Comparison of ENCODE assay signal across 18 cellular contexts in genomic region chr9:110105107-110105506, GRCh38.
DNase-seq lines count a peak whose midpoint lies in the region; ATAC-seq and TF ChIP-seq lines count a peak whose summit lies in the region.
"Had no signal": no experiment of that assay in that cellular context is flagged by ENCODE, and none has a peak within 500 bp of the region (broad histone marks: within the 10 kb centered on the region; RNA-seq: fewer than 3 reads in every experiment).

No MANE protein-coding gene starts in this region.

- H3K4me3 ChIP-seq in BJ (ENCODE audit: low read depth, low read length), result no peak overlapping the region
- no peak overlapping the region for H3K4me3 ChIP-seq in RWPE2 (ENCODE audit: severe bottlenecking)
- no peak overlapping the region for H3K4me3 ChIP-seq in osteoblast (ENCODE audit: insufficient read depth, low read length)
- H3K4me3 ChIP-seq: pancreas, spleen, stomach had no signal

- H3K4me2 ChIP-seq in osteoblast (ENCODE audit: insufficient read depth, low read length), result peak overlapping the region; percentile 29

- H4K20me1 ChIP-seq in osteoblast (ENCODE audit: insufficient read depth, low read length), result peaks cover 52% of the 10 kb centered on the region

- H3K27me3 ChIP-seq in BJ (ENCODE audit: control insufficient read depth, insufficient read depth, low read length) (no peaks in the 10 kb centered on the region), RWPE2 (ENCODE audit: insufficient read depth, poor library complexity, severe bottlenecking) (no peaks in the 10 kb centered on the region), osteoblast (ENCODE audit: insufficient read depth, low read length) (no peaks in the 10 kb centered on the region)
- H3K27me3 ChIP-seq: pancreas, spleen, stomach had no signal

- H3K27ac ChIP-seq in RWPE2 (ENCODE audit: poor library complexity, severe bottlenecking) (peak overlapping the region; percentile 39), osteoblast (ENCODE audit: low read depth, low read length) (peak overlapping the region; percentile 88)
- H3K27ac ChIP-seq: pancreas had no signal

- no peaks in the 10 kb centered on the region for H3K27me3 Mint-ChIP-seq in activated T-cell treated with anti-CD3 and anti-CD28 coated beads, Interleukin-2, amount 50 U/mL, for 24 hours
- H3K27me3 Mint-ChIP-seq: activated CD4-positive, alpha-beta T cell treated with anti-CD3 and anti-CD28 coated beads, Interleukin-2, amount 10 ng/mL, durations not matched to agents 7 days and 5 days had no signal

- TF ChIP-seq CTCF in BJ (IDR thresholded peaks at IDR 0.05; ENCODE audit: insufficient read depth, low read depth, low read length), result no peak
- no peak for TF ChIP-seq CTCF in RWPE2 (IDR thresholded peaks at IDR 0.05; ENCODE audit: poor library complexity, severe bottlenecking)
- no peak for TF ChIP-seq CTCF in osteoblast (IDR thresholded peaks at IDR 0.05; ENCODE audit: extremely low read depth, low read depth, low read length)

- H3K9me3 Mint-ChIP-seq in activated T-cell treated with anti-CD3 and anti-CD28 coated beads, Interleukin-2, amount 50 U/mL, for 24 hours, result no peaks in the 10 kb centered on the region
- H3K9me3 Mint-ChIP-seq: activated CD4-positive, alpha-beta T cell treated with anti-CD3 and anti-CD28 coated beads, Interleukin-2, amount 10 ng/mL, durations not matched to agents 7 days and 5 days had no signal

- no peak overlapping the region for H3K4me3 Mint-ChIP-seq in activated T-cell treated with anti-CD3 and anti-CD28 coated beads, Interleukin-2, amount 50 U/mL, for 24 hours
- H3K4me3 Mint-ChIP-seq: activated CD4-positive, alpha-beta T cell treated with anti-CD3 and anti-CD28 coated beads, Interleukin-2, amount 10 ng/mL, durations not matched to agents 7 days and 5 days had no signal

- H3K36me3 ChIP-seq in BJ (ENCODE audit: control insufficient read depth, insufficient read depth, low read length), result peaks cover 3% of the 10 kb centered on the region
- H3K36me3 ChIP-seq in RWPE2 (ENCODE audit: low read depth), result peaks cover 35% of the 10 kb centered on the region
- peaks cover 17% of the 10 kb centered on the region for H3K36me3 ChIP-seq in osteoblast (ENCODE audit: insufficient read depth, low read length)
- H3K36me3 ChIP-seq: pancreas, stomach had no signal

- no peak for ATAC-seq in RWPE2 (ENCODE audit: low read depth)
- no peak for ATAC-seq in GM21529 (IDR thresholded peaks at IDR 0.05; ENCODE audit: unreplicated experiment)
- ATAC-seq in HG02623 (IDR thresholded peaks at IDR 0.05; ENCODE audit: unreplicated experiment), result no peak
- ATAC-seq: HCT116, pancreas had no signal

- peaks cover 100% of the 10 kb centered on the region for H3K79me2 ChIP-seq in osteoblast (ENCODE audit: insufficient read depth, low read length)

- CTCF ChIA-PET in BJ (lab: Yijun Ruan, JAX), result interaction anchor here (0.8 to 1.1 kb wide), 2 partner anchors 15 to 22 kb away, joined by 3 read pairs; no protein-coding TSS in a partner anchor

- H3K4me1 Mint-ChIP-seq in activated T-cell treated with anti-CD3 and anti-CD28 coated beads, Interleukin-2, amount 50 U/mL, for 24 hours (ENCODE audit: low read depth), result peaks cover 2% of the 10 kb centered on the region

- H3K4me1 ChIP-seq in RWPE2 (ENCODE audit: insufficient read depth, poor library complexity, severe bottlenecking) (peaks cover 15% of the 10 kb centered on the region), osteoblast (ENCODE audit: insufficient read depth, low read length) (peaks cover 46% of the 10 kb centered on the region)
- H3K4me1 ChIP-seq: pancreas had no signal

- POLR2A ChIA-PET in BJ (lab: Charles Lee), result no interaction called here

- no peaks in the 10 kb centered on the region for H3K9me3 ChIP-seq in RWPE2 (ENCODE audit: severe bottlenecking)
- H3K9me3 ChIP-seq in osteoblast (ENCODE audit: low read depth, low read length), result no peaks in the 10 kb centered on the region
- H3K9me3 ChIP-seq: pancreas, spleen, stomach had no signal

- H3K27ac Mint-ChIP-seq in activated T-cell treated with anti-CD3 and anti-CD28 coated beads, Interleukin-2, amount 50 U/mL, for 24 hours, result no peak overlapping the region
- H3K27ac Mint-ChIP-seq: activated CD4-positive, alpha-beta T cell treated with anti-CD3 and anti-CD28 coated beads, Interleukin-2, amount 10 ng/mL, durations not matched to agents 7 days and 5 days had no signal

- DNase-seq in BJ (ENCODE audit: low read depth) (peak; percentile 66), RWPE2 (ENCODE audit: low spot score) (no peak), fibroblast of gingiva (ENCODE audit: low read depth) (peak; percentile 63), osteoblast (ENCODE audit: insufficient read length, low spot score, missing footprints) (peak; percentile 38), cerebellar cortex (ENCODE audit: low spot score) (no peak)
- DNase-seq in activated T-cell treated with anti-CD3 and anti-CD28 coated beads, Interleukin-2, amount 50 U/mL, for 24 hours, result no peak
- DNase-seq: activated CD4-positive, alpha-beta T cell treated with anti-CD3 and anti-CD28 coated beads, Interleukin-2, amount 10 ng/mL, durations not matched to agents 7 days and 5 days; AML-193; amygdala; DMS153; NCI-H2029 treated with DMSO at 0.1 percent for 48 hours; NCI-H526 treated with DMSO at 0.1 percent for 48 hours; pancreas; spleen; stomach had no signal

- H3K36me3 Mint-ChIP-seq in activated T-cell treated with anti-CD3 and anti-CD28 coated beads, Interleukin-2, amount 50 U/mL, for 24 hours (ENCODE audit: low read depth), result no peaks in the 10 kb centered on the region

- H2AFZ ChIP-seq in osteoblast (ENCODE audit: low read length), result no peak overlapping the region

Comparison
In these comparisons a context has a peak if more than half of its experiments do, and no peak if none do; other contexts are left out.
1. DNase-seq: peak in BJ (single experiment), fibroblast of gingiva (single experiment) and osteoblast (single experiment); none in RWPE2 (single experiment), activated T-cell treated with anti-CD3 and anti-CD28 coated beads, Interleukin-2, amount 50 U/mL, for 24 hours (single experiment) and cerebellar cortex (single experiment).